In the genomic region with DNA sequence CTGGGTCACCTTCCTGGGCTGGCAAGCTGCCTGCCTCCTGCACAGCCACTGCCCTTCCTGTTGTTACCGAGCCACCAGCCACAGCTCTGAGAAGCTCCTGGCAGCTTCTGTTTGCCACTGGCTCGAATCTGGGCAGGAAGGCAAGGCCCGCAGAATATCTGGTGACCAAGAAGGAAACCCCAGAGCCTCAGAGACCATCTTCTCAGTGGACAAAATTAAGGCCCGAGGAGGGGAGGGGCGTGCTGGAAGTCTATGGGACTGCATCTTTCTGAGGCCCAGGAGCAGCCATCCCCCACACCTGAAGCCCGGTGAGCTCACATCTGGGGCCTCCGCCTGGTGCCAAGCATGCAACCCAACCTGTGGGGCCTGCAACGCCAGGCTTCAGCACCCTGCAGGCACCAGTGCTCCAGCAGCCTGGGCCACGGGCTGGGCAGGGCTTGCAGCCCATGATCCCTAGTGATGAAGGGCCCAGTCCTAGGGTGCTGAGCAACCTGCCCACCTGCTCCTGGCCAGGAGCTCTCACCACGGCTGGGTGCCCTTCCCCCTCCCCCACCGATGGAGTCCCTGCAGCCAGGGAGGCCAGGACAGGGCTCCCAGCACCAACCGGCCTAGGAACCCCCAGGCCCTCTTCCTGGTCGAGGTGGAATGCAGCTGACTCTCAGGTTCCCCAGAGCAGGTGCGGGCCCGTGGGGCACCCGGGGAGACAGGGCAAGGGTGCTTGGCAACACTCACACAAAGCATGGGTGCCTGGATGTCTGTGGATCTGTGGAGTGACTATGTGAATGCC, we compare ENCODE assay signal across 6 cellular contexts. TPM values are rescaled to one million over a fixed set of nuclear protein-coding genes. Genes with fewer than 3 reads are reported as not detected.
A peak's percentile ranks its signal among the peaks of the same experiment; 100 is the strongest.
DNase-seq lines count a peak whose midpoint lies in the region; ATAC-seq and TF ChIP-seq lines count a peak whose summit lies in the region.

No MANE protein-coding gene starts in this region.

- H3K27me3 Mint-ChIP-seq in naive thymus-derived CD4-positive, alpha-beta T cell: no peaks in the 10 kb centered on the region

- peak overlapping the region; percentile 56 for H3K27ac ChIP-seq in GM23248
- H3K27ac ChIP-seq in naive thymus-derived CD4-positive, alpha-beta T cell (ENCODE audit: low read depth, low read length): peak overlapping the region; percentile 92

- H3K79me2 ChIP-seq in GM23248 (ENCODE audit: insufficient read depth): peaks cover 57% of the 10 kb centered on the region

- no peaks in the 10 kb centered on the region for H3K27me3 ChIP-seq in GM23248 (replicated peaks; ENCODE audit: insufficient read depth)
- H3K27me3 ChIP-seq in naive thymus-derived CD4-positive, alpha-beta T cell (ENCODE audit: control insufficient read depth in 2 of 2, insufficient read depth in 2 of 2, low read length in 2 of 2): no peaks in the 10 kb centered on the region

- H2AFZ ChIP-seq in GM23248: peak overlapping the region; percentile 51; the same call in 1 of the 2 replicates

- H3K9me2 ChIP-seq in GM23248 (ENCODE audit: insufficient read depth): no peaks in the 10 kb centered on the region

- no peaks in the 10 kb centered on the region for H3F3A ChIP-seq in GM23248 (ENCODE audit: insufficient read depth)

- CTCF ChIA-PET in naive thymus-derived CD4-positive, alpha-beta T cell (lab: Charles Lee): no interaction called here

- H3K4me1 Mint-ChIP-seq in naive thymus-derived CD4-positive, alpha-beta T cell: peaks cover 12 to 50% (median 30%) of the 10 kb centered on the region in 7 donors

- 61 to 64% methylated on average over 16 of the region's 16 CpGs for WGBS in GM23248 (ENCODE audit: low coverage in 1 of 2, low lambda C conversion rate in 2 of 2, missing lambda C conversion rate in 2 of 2), 2 experiments

- DNase-seq in GM23248: no peak
- DNase-seq in astrocyte of the cerebellum (ENCODE audit: low read depth): no peak
- peak in 1 of 9 donors; percentile 31 for DNase-seq in naive thymus-derived CD4-positive, alpha-beta T cell
- no peak for DNase-seq in activated effector memory CD4-positive, alpha-beta T cell treated with Interleukin-2 at 50 U/mL for 16 hours
- DNase-seq in cerebellar nuclear complex (lab: John Stamatoyannopoulos, UW): no peak
- DNase-seq in HUDEP-2 (lab: John Stamatoyannopoulos, UW; ENCODE audit: unreplicated experiment in 76 of 76): no peak

- POLR2A ChIA-PET in naive thymus-derived CD4-positive, alpha-beta T cell (lab: Charles Lee): interaction anchor here (0.9 to 2.1 kb wide), 9 partner anchors 11 to 52 kb away, joined by 3 to 6 read pairs (median 4); partner anchors contain the start of genes ACAP3, AURKAIP1 and UBE2J2

- peaks cover 0 to 7% (median 0%) of the 10 kb centered on the region in 5 donors for H3K36me3 Mint-ChIP-seq in naive thymus-derived CD4-positive, alpha-beta T cell

- H4K20me1 ChIP-seq in GM23248 (ENCODE audit: insufficient read depth): no peaks in the 10 kb centered on the region

- no peak for TF ChIP-seq CTCF in astrocyte of the cerebellum (IDR thresholded peaks at IDR 0.05; ENCODE audit: low read depth, low read length, missing control alignments)

- in situ Hi-C loops in GM23248 (cut with MboI) (no loop called here), astrocyte of the cerebellum (cut with HindIII; ENCODE audit: low sequenced_read_pairs) (no loop called here)

- peak overlapping the region; percentile 62 to 92 (median 80) for H3K4me3 Mint-ChIP-seq in naive thymus-derived CD4-positive, alpha-beta T cell

- peak overlapping the region; percentile 6 to 81 (median 67) for H3K27ac Mint-ChIP-seq in naive thymus-derived CD4-positive, alpha-beta T cell

- H3K36me3 ChIP-seq in GM23248 (ENCODE audit: low read depth): no peaks in the 10 kb centered on the region
- H3K36me3 ChIP-seq in naive thymus-derived CD4-positive, alpha-beta T cell (ENCODE audit: control insufficient read depth in 2 of 3, insufficient read depth in 3 of 3, low read length in 3 of 3): peaks cover 0 to 35% (median 0%) of the 10 kb centered on the region in 3 experiments

- H3K9me3 Mint-ChIP-seq in naive thymus-derived CD4-positive, alpha-beta T cell: peaks cover 0 to 3% (median 0%) of the 10 kb centered on the region in 11 donors

- intact Hi-C loops in naive thymus-derived CD4-positive, alpha-beta T cell (cut with micrococcal nuclease): loop anchor here (1.0 to 2.0 kb wide), 3 partner anchors 24 to 73 kb away; partner anchors contain the start of genes CCNL2 (in 1 of the 2), DVL1 (in 1 of the 2) and UBE2J2 (in 1 of the 2)

- H3K9ac ChIP-seq in GM23248: peak overlapping the region; percentile 97

- peak overlapping the region; percentile 80 for H3K4me2 ChIP-seq in GM23248 (ENCODE audit: unreplicated experiment)

- peak overlapping the region; percentile 89 for H3K4me3 ChIP-seq in GM23248
- peak overlapping the region; percentile 85 for H3K4me3 ChIP-seq in astrocyte of the cerebellum (ENCODE audit: low read depth, low read length)
- H3K4me3 ChIP-seq in naive thymus-derived CD4-positive, alpha-beta T cell (ENCODE audit: low read length): peak overlapping the region; percentile 77

- no peaks in the 10 kb centered on the region for H3K9me3 ChIP-seq in GM23248 (ENCODE audit: low read depth)
- no peaks in the 10 kb centered on the region for H3K9me3 ChIP-seq in naive thymus-derived CD4-positive, alpha-beta T cell (ENCODE audit: control insufficient read depth in 2 of 3, low read length in 3 of 3)

- no peak for ATAC-seq in naive thymus-derived CD4-positive, alpha-beta T cell

- peaks cover 16% of the 10 kb centered on the region for H3K4me1 ChIP-seq in GM23248 (ENCODE audit: insufficient read depth)
- peaks cover 18 to 34% of the 10 kb centered on the region in 2 donors for H3K4me1 ChIP-seq in naive thymus-derived CD4-positive, alpha-beta T cell (ENCODE audit: control insufficient read depth in 2 of 2, insufficient read depth in 2 of 2, low read length in 2 of 2)

RNA-seq across cellular contexts. Expression of gene CPTP, which starts 0.9 kb away (rescaled TPM):
- 30.5 and 39.0 TPM in 2 replicates for total RNA-seq in GM23248 (2014; rRNA removed; shearing (Covaris generic))
- polyA plus RNA-seq in GM23248 (2016; fragmentation: Nextera tagmentation; extraction: Ambion mirVana): 28.0 and 33.2 TPM in 2 replicates
- 10 to 100 TPM; 11.5 to 29.3 (median 19.1) TPM for total RNA-seq in naive thymus-derived CD4-positive, alpha-beta T cell
- polyA plus RNA-seq in naive thymus-derived CD4-positive, alpha-beta T cell: 10 to 100 TPM; 17.7 to 26.5 TPM

RNA-seq across cellular contexts. Expression of gene INTS11, which starts 1.0 kb away (rescaled TPM):
- 80.1 and 90.0 TPM in 2 replicates for total RNA-seq in GM23248 (2014; rRNA removed; shearing (Covaris generic))
- 70.2 and 72.8 TPM in 2 replicates for polyA plus RNA-seq in GM23248 (2016; fragmentation: Nextera tagmentation; extraction: Ambion mirVana)
- 100 to 1,000 TPM; 126 to 187 (median 161) TPM for total RNA-seq in naive thymus-derived CD4-positive, alpha-beta T cell
- 10 to 100 TPM; 62.8 to 74.0 TPM for polyA plus RNA-seq in naive thymus-derived CD4-positive, alpha-beta T cell

RNA-seq across cellular contexts. Expression of gene TAS1R3, which starts 5.6 kb away (rescaled TPM):
- total RNA-seq in GM23248 (2014; rRNA removed; shearing (Covaris generic)): 0.54 TPM in 1 of 2 replicates, not detected in the other
- polyA plus RNA-seq in GM23248 (2016; fragmentation: Nextera tagmentation; extraction: Ambion mirVana): 0.24 TPM in 1 of 2 replicates, not detected in the other
- total RNA-seq in naive thymus-derived CD4-positive, alpha-beta T cell: 1 to 10 TPM; 1.1 to 2.6 (median 1.8) TPM
- polyA plus RNA-seq in naive thymus-derived CD4-positive, alpha-beta T cell: under 1 TPM in 1 of 2 donors, not detected in 1; 0.32 TPM

RNA-seq across cellular contexts. Expression of gene PUSL1, which starts 17.1 kb away (rescaled TPM):
- 36.2 and 46.5 TPM in 2 replicates for total RNA-seq in GM23248 (2014; rRNA removed; shearing (Covaris generic))
- 28.3 and 30.9 TPM in 2 replicates for polyA plus RNA-seq in GM23248 (2016; fragmentation: Nextera tagmentation; extraction: Ambion mirVana)
- total RNA-seq in naive thymus-derived CD4-positive, alpha-beta T cell: 10 to 100 TPM; 17.7 to 25.4 (median 19.4) TPM
- polyA plus RNA-seq in naive thymus-derived CD4-positive, alpha-beta T cell: 10 to 100 TPM; 16.2 to 26.1 TPM

RNA-seq across cellular contexts. Expression of gene ACAP3, which starts 17.8 kb away (rescaled TPM):
- total RNA-seq in GM23248 (2014; rRNA removed; shearing (Covaris generic)): 58.6 and 68.0 TPM in 2 replicates
- polyA plus RNA-seq in GM23248 (2016; fragmentation: Nextera tagmentation; extraction: Ambion mirVana): 11.6 and 11.8 TPM in 2 replicates
- total RNA-seq in naive thymus-derived CD4-positive, alpha-beta T cell: 10 to 100 TPM; 51.5 to 70.8 (median 58.2) TPM
- polyA plus RNA-seq in naive thymus-derived CD4-positive, alpha-beta T cell: 1 to 10 TPM; 3.2 to 5.9 TPM
